17 cellular contexts compared by ENCODE assay signal in genomic region chr4:1466034-1466960, GRCh38.
"Had no signal": no experiment of that assay in that cellular context is flagged by ENCODE, and none has a peak within 500 bp of the region (broad histone marks: within the 10 kb centered on the region; RNA-seq: fewer than 3 reads in every experiment).

No MANE protein-coding gene starts in this region.

- H3K4me1 Mint-ChIP-seq: activated naive CD8-positive, alpha-beta T cell treated with anti-CD3 and anti-CD28 coated beads, Interleukin-2, amount 10 ng/mL, durations not matched to agents 7 days and 5 days had no signal

- H3K4me3 Mint-ChIP-seq: activated naive CD4-positive, alpha-beta T cell treated with anti-CD3 and anti-CD28 coated beads for 36 hours; activated naive CD8-positive, alpha-beta T cell treated with anti-CD3 and anti-CD28 coated beads, Interleukin-2, amount 10 ng/mL, durations not matched to agents 7 days and 5 days; stimulated activated naive CD8-positive, alpha-beta T cell treated with anti-CD3 and anti-CD28 coated beads, Interleukin-15, Interleukin-2, amounts not matched to agents 100 ng/mL and 50 ng/mL, for 24 hours had no signal

- ATAC-seq: left ventricle myocardium superior had no signal

- DNase-seq: activated CD4-positive, alpha-beta T cell treated with anti-CD3 and anti-CD28 coated beads for 4 hours; activated CD4-positive, alpha-beta T cell treated with anti-CD3 and anti-CD28 coated beads, Interleukin-2, amount 50 U/mL, for 48 hours; activated CD4-positive, CD25-positive, alpha-beta regulatory T cell; activated effector memory CD4-positive, alpha-beta T cell treated with Interleukin-2 at 50 U/mL for 16 hours; activated naive CD4-positive, alpha-beta T cell treated with anti-CD3 and anti-CD28 coated beads for 36 hours; activated naive CD8-positive, alpha-beta T cell treated with anti-CD3 and anti-CD28 coated beads, Interleukin-2, amount 10 ng/mL, durations not matched to agents 7 days and 5 days; activated T-cell treated with anti-CD3 and anti-CD28 coated beads, Interleukin-2, amount 50 U/mL, for 48 hours; amniotic stem cell; colonic mucosa; left ventricle myocardium superior; midbrain; stimulated activated CD4-positive, alpha-beta T cell treated with anti-CD3 and anti-CD28 coated beads, Interleukin-1b, Interleukin-23, amount 100 ng/mL, for 48 hours; substantia nigra; T-helper 1 cell; T-helper 9 cell; thyroid gland had no signal

- H3K27ac Mint-ChIP-seq: activated naive CD4-positive, alpha-beta T cell treated with anti-CD3 and anti-CD28 coated beads for 36 hours; activated naive CD8-positive, alpha-beta T cell treated with anti-CD3 and anti-CD28 coated beads, Interleukin-2, amount 10 ng/mL, durations not matched to agents 7 days and 5 days; stimulated activated naive CD8-positive, alpha-beta T cell treated with anti-CD3 and anti-CD28 coated beads, Interleukin-15, Interleukin-2, amounts not matched to agents 100 ng/mL and 50 ng/mL, for 24 hours had no signal

- H3K36me3 Mint-ChIP-seq: activated naive CD8-positive, alpha-beta T cell treated with anti-CD3 and anti-CD28 coated beads, Interleukin-2, amount 10 ng/mL, durations not matched to agents 7 days and 5 days had no signal
